In the genomic region with DNA sequence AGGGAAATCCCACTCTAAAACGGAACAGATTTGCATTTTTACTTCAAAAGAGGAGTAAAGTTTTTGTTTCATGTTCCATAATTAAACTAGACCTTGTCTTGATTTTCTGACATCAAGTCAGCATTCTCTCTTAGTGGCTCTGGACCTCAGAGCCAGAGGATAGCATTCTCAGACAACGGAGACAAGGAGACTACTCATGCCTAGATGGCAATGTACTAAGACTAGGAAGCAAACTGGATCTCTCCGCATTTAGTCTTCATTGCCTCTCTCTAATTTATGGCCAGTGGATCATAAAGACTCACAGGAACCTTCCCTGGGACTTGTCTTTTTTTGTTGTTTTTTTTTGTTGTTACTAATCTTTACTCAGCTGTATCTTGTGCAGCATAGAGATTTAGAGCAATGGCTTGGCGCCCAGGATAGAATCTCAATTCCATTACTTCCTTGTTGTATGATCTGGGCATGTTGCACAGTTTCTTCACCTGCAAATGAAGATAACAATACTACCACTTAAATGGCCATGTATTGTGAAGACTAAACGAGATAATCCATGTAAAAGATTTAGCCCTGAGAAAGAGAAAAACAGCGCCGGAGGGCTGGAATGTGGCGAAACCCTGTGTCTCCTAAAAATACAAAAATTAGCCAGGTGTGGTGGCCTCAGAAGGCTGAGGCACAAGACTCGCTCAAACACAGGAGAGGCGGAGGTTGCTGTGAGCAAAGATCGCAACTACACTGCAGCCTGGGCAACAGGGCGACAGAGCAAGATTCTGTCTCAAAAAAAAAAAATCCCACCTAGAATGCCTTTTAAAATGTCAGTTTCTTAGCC, we compare ENCODE assay signal across 13 cellular contexts. TPM values are rescaled to one million over a fixed set of nuclear protein-coding genes. Genes with fewer than 3 reads are reported as not detected.
DNase-seq lines count a peak whose midpoint lies in the region; ATAC-seq and TF ChIP-seq lines count a peak whose summit lies in the region.
"Had no signal": no experiment of that assay in that cellular context is flagged by ENCODE, and none has a peak within 500 bp of the region (broad histone marks: within the 10 kb centered on the region; RNA-seq: fewer than 3 reads in every experiment).

No MANE protein-coding gene starts in this region.

- H3K9me3 ChIP-seq in colonic mucosa, result no peaks in the 10 kb centered on the region
- H3K9me3 ChIP-seq: gastrocnemius medialis had no signal

- H3K36me3 ChIP-seq in colonic mucosa (no peaks in the 10 kb centered on the region), rectal smooth muscle tissue (ENCODE audit: control insufficient read depth, insufficient read depth, low read length) (no peaks in the 10 kb centered on the region)
- H3K36me3 ChIP-seq: gastrocnemius medialis had no signal

- no peaks in the 10 kb centered on the region for H3K27me3 ChIP-seq in colonic mucosa
- H3K27me3 ChIP-seq in rectal smooth muscle tissue (ENCODE audit: control insufficient read depth, insufficient read depth, low read length), result no peaks in the 10 kb centered on the region
- H3K27me3 ChIP-seq in dorsolateral prefrontal cortex, result no peaks in the 10 kb centered on the region
- H3K27me3 ChIP-seq: gastrocnemius medialis had no signal

- peak overlapping the region; percentile 59 for H3K27ac ChIP-seq in colonic mucosa
- H3K27ac ChIP-seq in rectal smooth muscle tissue (ENCODE audit: low read depth, low read length), result no peak overlapping the region
- peak overlapping the region in 1 of 59 donors; percentile 2 for H3K27ac ChIP-seq in dorsolateral prefrontal cortex
- H3K27ac ChIP-seq: gastrocnemius medialis, skin epidermis had no signal

- peak; percentile 23 for DNase-seq in GM20000 (ENCODE audit: low spot score)
- peak; percentile 24 for DNase-seq in NCI-H146 treated with DMSO at 0.1 percent for 48 hours (lab: John Stamatoyannopoulos, UW; ENCODE audit: unreplicated experiment)
- DNase-seq in colonic mucosa, result no peak
- no peak for DNase-seq in H4 (ENCODE audit: low spot score)
- DNase-seq in dorsolateral prefrontal cortex, result no peak
- DNase-seq: activated CD8-positive, alpha-beta T cell treated with anti-CD3 and anti-CD28 coated beads, Interleukin-2, amount 10 ng/mL, durations not matched to agents 7 days and 5 days; C1 segment of cervical spinal cord; gastrocnemius medialis; nucleus accumbens had no signal

- H3K4me3 ChIP-seq in colonic mucosa, result peak overlapping the region; percentile 4
- H3K4me3 ChIP-seq in rectal smooth muscle tissue (ENCODE audit: low read length), result peak overlapping the region; percentile 8
- H3K4me3 ChIP-seq in dorsolateral prefrontal cortex, result peak overlapping the region in 5 of 59 donors; percentile 5 to 23 (median 7)
- H3K4me3 ChIP-seq: gastrocnemius medialis, skin epidermis had no signal

- intact Hi-C loops in colonic mucosa (cut with DNase I), result loop anchor here (5.0 kb wide), 1 partner anchor 262 kb away; no protein-coding TSS in a partner anchor
- intact Hi-C loops in dorsolateral prefrontal cortex (cut with DNase I), result loop anchor here (2.0 to 10.0 kb wide), 5 partner anchors 67 to 322 kb away; a partner anchor contains a TSS

- TF ChIP-seq CTCF in GM20000 (IDR thresholded peaks at IDR 0.05; ENCODE audit: extremely low read depth, missing control alignments) (no peak), colonic mucosa (IDR thresholded peaks at IDR 0.05) (no peak), dorsolateral prefrontal cortex (IDR thresholded peaks at IDR 0.05 in 54 of 56, conservative IDR thresholded peaks at IDR 0.05 in 2 of 56; ENCODE audit: low read depth in 1 of 56, partially characterized antibody in 56 of 56) (no peak)

- H3K4me1 ChIP-seq in colonic mucosa, result peaks cover 4% of the 10 kb centered on the region
- peaks cover 3% of the 10 kb centered on the region for H3K4me1 ChIP-seq in rectal smooth muscle tissue (ENCODE audit: control insufficient read depth, insufficient read depth, low read length)

- H3K9ac ChIP-seq in colonic mucosa (ENCODE audit: low read depth in 2 of 2, low read length in 2 of 2) (peak overlapping the region in 1 of 2 donors; percentile 58), rectal smooth muscle tissue (ENCODE audit: low read length) (no peak overlapping the region)

- no peak for ATAC-seq in HG03460 (IDR thresholded peaks at IDR 0.05; ENCODE audit: unreplicated experiment)
- ATAC-seq in GM21786 (IDR thresholded peaks at IDR 0.05; ENCODE audit: unreplicated experiment), result no peak
- ATAC-seq: activated CD8-positive, alpha-beta T cell treated with anti-CD3 and anti-CD28 coated beads, Interleukin-2, amount 10 ng/mL, durations not matched to agents 7 days and 5 days; gastrocnemius medialis had no signal

RNA-seq across cellular contexts. Expression of a gene that starts 4.0 kb away (rescaled TPM):
- total RNA-seq in colonic mucosa (10 to 100 TPM in 1 of 2 donors, 1 to 10 TPM in 1; 8.2 to 13.3 TPM), dorsolateral prefrontal cortex (10 to 100 TPM in 113 of 120 experiments, 1 to 10 TPM in 7; 7.4 to 23.1 (median 14.5) TPM)
- total RNA-seq in H4 (2014; rRNA removed; shearing (Covaris generic)), result 50.3 and 63.7 TPM in 2 replicates

RNA-seq across cellular contexts. Expression of a gene that starts 7.1 kb away (rescaled TPM):
- 100 to 1,000 TPM in 1 of 2 donors, 10 to 100 TPM in 1; 66.6 to 132 TPM for total RNA-seq in colonic mucosa
- 119 and 146 TPM in 2 replicates for total RNA-seq in H4 (2014; rRNA removed; shearing (Covaris generic))
- total RNA-seq in dorsolateral prefrontal cortex, result 100 to 1,000 TPM in 6 of 120 experiments, 10 to 100 TPM in 114; 47.9 to 106 (median 76.3) TPM

Comparison
In these comparisons a context has a peak if more than half of its experiments do, and no peak if none do; other contexts are left out.
1. DNase-seq: peak in GM20000 (single experiment) and NCI-H146 treated with DMSO at 0.1 percent for 48 hours (single experiment); none in colonic mucosa (single experiment), H4 (single experiment) and dorsolateral prefrontal cortex (0 of 10).